Comparison of ENCODE assay signal across 8 cellular contexts in the genomic region with DNA sequence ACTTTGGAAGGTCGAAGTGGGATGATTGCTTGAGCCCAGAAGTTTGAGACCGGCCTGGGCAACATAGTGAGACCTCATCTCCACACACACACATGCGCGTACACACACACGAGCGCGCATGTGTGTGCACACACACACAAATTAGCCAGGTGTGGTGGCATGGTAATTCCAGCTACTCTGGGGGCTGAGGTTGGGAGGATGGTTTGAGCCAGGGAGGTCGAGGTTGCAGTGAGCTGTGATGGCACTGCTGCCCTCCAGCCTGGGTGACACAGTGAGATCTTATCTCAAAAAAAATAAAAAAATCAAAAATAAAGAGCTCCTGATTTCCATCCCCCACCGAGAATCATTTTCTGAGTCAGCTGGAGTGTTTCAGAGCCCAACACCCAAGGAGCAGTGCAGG.
A peak's percentile ranks its signal among the peaks of the same experiment; 100 is the strongest.
DNase-seq lines count a peak whose midpoint lies in the region; ATAC-seq and TF ChIP-seq lines count a peak whose summit lies in the region.
"Not testable (repeated sequence)": the region's sequence is repeated elsewhere in the genome, so short reads cannot be mapped to it uniquely, and the experiment has no call there.

No MANE protein-coding gene starts in this region.

- not testable (repeated sequence) for H3K9me3 ChIP-seq in MM.1S (replicated peaks; ENCODE audit: insufficient read depth, low read length); ascending aorta; heart left ventricle; thoracic aorta

- CTCF ChIA-PET in Calu3 (lab: Charles Lee); activated CD4-positive, alpha-beta memory T cell treated with anti-CD3 and anti-CD28 coated beads for 36 hours (lab: Charles Lee): not testable (repeated sequence)

- H3K27ac ChIP-seq in MM.1S (ENCODE audit: low read length) (peak overlapping the region; percentile 75; the same call in 1 of the 2 replicates), ascending aorta (peak overlapping the region; percentile 34 to 75), heart left ventricle (peak overlapping the region in 5 of 12 donors; percentile 17 to 70 (median 29)), thoracic aorta (peak overlapping the region; percentile 61 to 70)

- H3K4me1 ChIP-seq in MM.1S (ENCODE audit: low read length); ascending aorta; thoracic aorta (ENCODE audit: control insufficient read depth in 1 of 2, low read depth in 2 of 2): not testable (repeated sequence)
- H3K4me1 ChIP-seq in heart left ventricle, result peaks cover 0 to 17% (median 2%) of the 10 kb centered on the region in 12 donors

- not testable (repeated sequence) for H3K36me3 Mint-ChIP-seq in Calu3 (ENCODE audit: insufficient read depth, unreplicated experiment); activated CD4-positive, alpha-beta memory T cell treated with anti-CD3 and anti-CD28 coated beads for 36 hours; natural killer cell treated with Interleukin-12 subunit alpha and Interleukin-12 subunit beta and Interleukin-15 and Interleukin-18, amount 100 ng/mL, for 72 hours

- not testable (repeated sequence) for BruUV-seq in Calu3 (replicated peaks; lab: Mats Ljungman, UMichigan)

- H3K9me3 Mint-ChIP-seq in Calu3 (ENCODE audit: low read depth, unreplicated experiment); activated CD4-positive, alpha-beta memory T cell treated with anti-CD3 and anti-CD28 coated beads for 36 hours; natural killer cell treated with Interleukin-12 subunit alpha and Interleukin-12 subunit beta and Interleukin-15 and Interleukin-18, amount 100 ng/mL, for 72 hours: not testable (repeated sequence)

- intact Hi-C loops in Calu3 (cut with micrococcal nuclease; ENCODE audit: unreplicated experiment); activated CD4-positive, alpha-beta memory T cell treated with anti-CD3 and anti-CD28 coated beads for 36 hours (cut with micrococcal nuclease); ascending aorta (cut with DNase I); heart left ventricle (cut with DNase I): not testable (repeated sequence)

- peak overlapping the region; percentile 51; the same call in 1 of the 2 replicates for H3K9ac ChIP-seq in MM.1S (ENCODE audit: low read length)

- not testable (repeated sequence) for DNase-seq in Calu3; MM.1S; heart left ventricle; natural killer cell treated with Interleukin-12 subunit alpha and Interleukin-12 subunit beta and Interleukin-15 and Interleukin-18, amount 100 ng/mL, for 72 hours (ENCODE audit: low spot score); thoracic aorta (ENCODE audit: low spot score)
- peak; percentile 52 for DNase-seq in activated CD4-positive, alpha-beta memory T cell treated with anti-CD3 and anti-CD28 coated beads for 36 hours
- DNase-seq in ascending aorta (ENCODE audit: low spot score in 2 of 2), result peak in 1 of 2 donors; percentile 37

- not testable (repeated sequence) for H3K36me3 ChIP-seq in MM.1S (replicated peaks; ENCODE audit: insufficient read depth, low read length); ascending aorta; heart left ventricle; thoracic aorta

- not testable (repeated sequence) for H3F3A ChIP-seq in MM.1S (ENCODE audit: insufficient read depth, low read length)

- not testable (repeated sequence) for H4K20me1 ChIP-seq in MM.1S (ENCODE audit: insufficient read depth, low read length)

- peaks cover 17% of the 10 kb centered on the region for H3K4me1 Mint-ChIP-seq in Calu3 (ENCODE audit: low read depth, unreplicated experiment)
- H3K4me1 Mint-ChIP-seq in activated CD4-positive, alpha-beta memory T cell treated with anti-CD3 and anti-CD28 coated beads for 36 hours (ENCODE audit: low read depth), result peaks cover 32% of the 10 kb centered on the region
- peaks cover 5 to 15% of the 10 kb centered on the region in 2 donors for H3K4me1 Mint-ChIP-seq in natural killer cell treated with Interleukin-12 subunit alpha and Interleukin-12 subunit beta and Interleukin-15 and Interleukin-18, amount 100 ng/mL, for 72 hours (ENCODE audit: low read depth in 2 of 2)

- WGBS in heart left ventricle, 4 donors, result 77 to 92% (median 90%) methylated on average over 8 to 9 of the region's 9 CpGs

- peak; percentile 18 for ATAC-seq in HG02642 (IDR thresholded peaks at IDR 0.05; ENCODE audit: poor library complexity, unreplicated experiment)
- peak in 3 of 4 donors; percentile 3 to 8 (median 5) for ATAC-seq in heart left ventricle
- ATAC-seq in natural killer cell treated with Interleukin-12 subunit alpha and Interleukin-12 subunit beta and Interleukin-15 and Interleukin-18, amount 100 ng/mL, for 72 hours, result peak; percentile 2 to 26
- ATAC-seq in thoracic aorta (ENCODE audit: insufficient number of reproducible peaks, low FRiP score, low read depth), result not testable (repeated sequence)

- H3K9me2 ChIP-seq in MM.1S (replicated peaks; ENCODE audit: insufficient read depth, low read length), result not testable (repeated sequence)

- not testable (repeated sequence) for H3K4me2 ChIP-seq in MM.1S (ENCODE audit: low read depth, low read length)

- not testable (repeated sequence) for H3K27me3 Mint-ChIP-seq in Calu3 (ENCODE audit: unreplicated experiment); activated CD4-positive, alpha-beta memory T cell treated with anti-CD3 and anti-CD28 coated beads for 36 hours; natural killer cell treated with Interleukin-12 subunit alpha and Interleukin-12 subunit beta and Interleukin-15 and Interleukin-18, amount 100 ng/mL, for 72 hours

- not testable (repeated sequence) for TF ChIP-seq CTCF in Calu3 (IDR thresholded peaks at IDR 0.05; ENCODE audit: unreplicated experiment); MM.1S (IDR thresholded peaks at IDR 0.05; ENCODE audit: low read length); ascending aorta (IDR thresholded peaks at IDR 0.05); heart left ventricle (IDR thresholded peaks at IDR 0.05); thoracic aorta (IDR thresholded peaks at IDR 0.05)

- H3K27me3 ChIP-seq in MM.1S (replicated peaks; ENCODE audit: insufficient read depth, low read length); ascending aorta; heart left ventricle; thoracic aorta (replicated peaks; ENCODE audit: insufficient read depth): not testable (repeated sequence)

- not testable (repeated sequence) for TF ChIP-seq POLR2A in heart left ventricle (IDR thresholded peaks at IDR 0.05)

- not testable (repeated sequence) for H3K27ac Mint-ChIP-seq in Calu3 (ENCODE audit: unreplicated experiment)
- peak overlapping the region; percentile 87 for H3K27ac Mint-ChIP-seq in activated CD4-positive, alpha-beta memory T cell treated with anti-CD3 and anti-CD28 coated beads for 36 hours
- peak overlapping the region; percentile 58 to 67 for H3K27ac Mint-ChIP-seq in natural killer cell treated with Interleukin-12 subunit alpha and Interleukin-12 subunit beta and Interleukin-15 and Interleukin-18, amount 100 ng/mL, for 72 hours

- POLR2A ChIA-PET in activated CD4-positive, alpha-beta memory T cell treated with anti-CD3 and anti-CD28 coated beads for 36 hours (lab: Charles Lee), result not testable (repeated sequence)

- not testable (repeated sequence) for H3K4me3 ChIP-seq in MM.1S (ENCODE audit: low read length)
- H3K4me3 ChIP-seq in ascending aorta (peak overlapping the region in 1 of 2 donors; percentile 46), heart left ventricle (peak overlapping the region in 4 of 12 donors; percentile 14 to 30 (median 22)), thoracic aorta (peak overlapping the region; percentile 53)

- not testable (repeated sequence) for H2AFZ ChIP-seq in MM.1S (ENCODE audit: low read length)

- peak overlapping the region; percentile 49 for H3K4me3 Mint-ChIP-seq in Calu3 (ENCODE audit: low read depth, unreplicated experiment)
- peak overlapping the region; percentile 37 for H3K4me3 Mint-ChIP-seq in activated CD4-positive, alpha-beta memory T cell treated with anti-CD3 and anti-CD28 coated beads for 36 hours
- H3K4me3 Mint-ChIP-seq in natural killer cell treated with Interleukin-12 subunit alpha and Interleukin-12 subunit beta and Interleukin-15 and Interleukin-18, amount 100 ng/mL, for 72 hours, result not testable (repeated sequence)

- H3K79me2 ChIP-seq in MM.1S (ENCODE audit: low read length), result peaks cover 51% of the 10 kb centered on the region
